8 cellular contexts compared by ENCODE assay signal in the genomic region with DNA sequence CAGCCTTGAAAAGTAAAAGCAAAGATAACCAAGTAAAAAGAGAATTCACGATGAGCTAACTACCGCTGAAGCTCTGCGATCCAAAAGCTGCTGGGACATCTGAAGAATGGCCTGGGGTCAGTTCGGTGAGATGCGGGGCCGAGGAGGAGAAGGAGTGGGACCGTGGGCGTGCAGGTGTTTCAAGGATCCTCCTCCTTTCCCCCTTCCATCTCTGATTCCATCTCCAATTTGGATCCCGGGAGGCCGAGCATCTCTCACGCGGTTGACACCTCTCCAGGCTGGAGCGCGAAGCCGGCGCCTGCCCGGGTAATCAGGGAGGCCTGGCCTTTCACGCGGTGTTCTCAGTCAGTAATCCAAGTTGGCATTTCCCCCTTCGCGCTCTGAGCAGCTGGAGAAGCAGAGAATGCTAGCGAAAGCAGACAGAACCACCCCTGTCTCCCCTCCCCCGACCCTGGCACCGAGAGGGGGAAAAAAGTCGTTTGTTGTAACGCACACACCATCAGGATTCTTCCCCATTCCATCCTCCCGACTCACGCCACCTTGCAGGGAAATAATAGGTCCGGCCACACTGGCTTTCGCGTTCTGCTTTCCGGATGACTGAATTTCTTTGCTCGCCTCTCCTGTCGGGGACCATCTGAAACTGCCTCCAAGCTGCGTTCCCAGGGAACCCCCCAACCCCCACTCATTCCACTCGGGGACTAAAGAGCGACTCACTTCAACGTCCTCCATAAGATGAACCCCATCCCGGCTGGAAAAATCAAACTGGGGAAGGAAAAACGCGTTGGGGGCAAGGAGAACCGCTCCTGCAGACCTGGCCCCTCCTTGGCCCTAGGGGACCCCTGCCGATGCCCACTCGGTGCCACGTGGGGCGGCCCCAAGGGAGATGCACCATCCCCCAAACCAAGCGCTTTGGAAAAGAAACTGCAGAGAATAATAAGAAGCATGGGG. TPM values are rescaled to one million over a fixed set of nuclear protein-coding genes. Genes with fewer than 3 reads are reported as not detected.
DNase-seq lines count a peak whose midpoint lies in the region; ATAC-seq, FAIRE-seq and TF ChIP-seq lines count a peak whose summit lies in the region.

No MANE protein-coding gene starts in this region.

- H3K4me3 ChIP-seq in A549 (peak overlapping the region; percentile 30; the same call in 2 of the 3 replicates), GM12865 (ENCODE audit: low read depth, low read length) (peak overlapping the region; percentile 51), keratinocyte (ENCODE audit: control insufficient read depth in 2 of 3, extremely low read depth in 1 of 3, insufficient read depth in 2 of 3, low read depth in 1 of 3, low read length in 3 of 3) (peak overlapping the region in 1 of 3 experiments; percentile 43), HepG2 (replicated peaks in 1 of 3; ENCODE audit: insufficient read depth in 1 of 3, low read depth in 2 of 3, low read length in 3 of 3) (no peak overlapping the region)

- H3K36me3 Mint-ChIP-seq in activated CD8-positive, alpha-beta T cell treated with anti-CD3 and anti-CD28 coated beads, Interleukin-2, amount 10 ng/mL, durations not matched to agents 7 days and 5 days (ENCODE audit: low read depth): peaks cover 5% of the 10 kb centered on the region

- TF ChIP-seq RAD21 in A549 (conservative IDR thresholded peaks at IDR 0.05 in 1 of 2, IDR thresholded peaks at IDR 0.05 in 1 of 2) (no peak), HepG2 (CRISPR knock-in tag; IDR thresholded peaks at IDR 0.05) (no peak)

- peaks cover 77% of the 10 kb centered on the region for H3K27me3 Mint-ChIP-seq in activated CD8-positive, alpha-beta T cell treated with anti-CD3 and anti-CD28 coated beads, Interleukin-2, amount 10 ng/mL, durations not matched to agents 7 days and 5 days (ENCODE audit: low read depth)

- H3K27me3 ChIP-seq in keratinocyte (ENCODE audit: control insufficient read depth, extremely low read depth, insufficient read depth, low read length): peaks cover 73% of the 10 kb centered on the region
- H3K27me3 ChIP-seq in HepG2 (ENCODE audit: control insufficient read depth in 1 of 2, insufficient read depth in 2 of 2, low read length in 2 of 2): peaks cover 2 to 45% of the 10 kb centered on the region in 2 experiments; a peak in 3 of 5 replicates

- dilution Hi-C loops in keratinocyte (cut with MboI; ENCODE audit: extremely low pct_ligation_motif_present, low sequenced_read_pairs): no loop called here

- no peak overlapping the region for H3K27ac ChIP-seq in A549
- H3K27ac ChIP-seq in keratinocyte (ENCODE audit: control insufficient read depth, insufficient read depth, low read length): no peak overlapping the region
- H3K27ac ChIP-seq in HepG2 (ENCODE audit: extremely low read length, insufficient read depth, low read length): no peak overlapping the region

- peak overlapping the region; percentile 41 for H3K4me3 Mint-ChIP-seq in activated CD8-positive, alpha-beta T cell treated with anti-CD3 and anti-CD28 coated beads, Interleukin-2, amount 10 ng/mL, durations not matched to agents 7 days and 5 days

- in situ Hi-C loops in HepG2 (cut with HindIII; ENCODE audit: extremely low pct_ligation_motif_present, low pct_unique_long_range_greater_than_20kb): no loop called here

- intact Hi-C loops in HepG2 (cut with micrococcal nuclease; ENCODE audit: unreplicated experiment): loop anchor here (10.0 kb wide), 1 partner anchor 105 kb away; no protein-coding TSS in a partner anchor

- H2AFZ ChIP-seq in keratinocyte (ENCODE audit: control insufficient read depth, low read length) (peak overlapping the region; percentile 22), HepG2 (ENCODE audit: low read length) (no peak overlapping the region)

- H3K4me2 ChIP-seq in A549 (peak overlapping the region; percentile 81), keratinocyte (ENCODE audit: control insufficient read depth, extremely low read depth, insufficient read depth, low read depth, low read length) (peak overlapping the region; percentile 58), HepG2 (ENCODE audit: low read depth, low read length) (no peak overlapping the region)

- H3K79me2 ChIP-seq in keratinocyte (ENCODE audit: control insufficient read depth, insufficient read depth, low read length) (no peaks in the 10 kb centered on the region), HepG2 (ENCODE audit: insufficient read depth, low read length) (no peaks in the 10 kb centered on the region)

- TF ChIP-seq EP300 in A549 (IDR thresholded peaks at IDR 0.05): no peak
- no peak for TF ChIP-seq EP300 in HepG2 (IDR thresholded peaks at IDR 0.05; ENCODE audit: low read depth in 2 of 2, low read length in 2 of 2)
- TF ChIP-seq EP300 in HepG2 (CRISPR knock-in tag; IDR thresholded peaks at IDR 0.05; ENCODE audit: borderline replicate concordance): no peak

- H4K20me1 ChIP-seq in keratinocyte (ENCODE audit: control insufficient read depth, extremely low read depth, insufficient read depth, low read length): peaks cover 5% of the 10 kb centered on the region
- H4K20me1 ChIP-seq in HepG2 (ENCODE audit: insufficient read depth, low read length): no peaks in the 10 kb centered on the region

- H3K4me1 ChIP-seq in A549: peaks cover 7% of the 10 kb centered on the region; the same call in 2 of the 3 replicates
- peaks cover 10% of the 10 kb centered on the region for H3K4me1 ChIP-seq in keratinocyte (ENCODE audit: control insufficient read depth, extremely low read depth, insufficient read depth, low read length)
- peaks cover 4% of the 10 kb centered on the region; the same call in 1 of the 2 replicates for H3K4me1 ChIP-seq in HepG2 (ENCODE audit: insufficient read depth, low read length)

- ATAC-seq in A549: peak; percentile 47 to 54; a peak in 3 of 6 replicates
- ATAC-seq in activated CD8-positive, alpha-beta T cell treated with anti-CD3 and anti-CD28 coated beads, Interleukin-2, amount 10 ng/mL, durations not matched to agents 7 days and 5 days: no peak
- ATAC-seq in HepG2: no peak
- no peak for ATAC-seq in HG03571 (IDR thresholded peaks at IDR 0.05; ENCODE audit: unreplicated experiment)
- ATAC-seq in GM18870 (IDR thresholded peaks at IDR 0.05; ENCODE audit: unreplicated experiment): no peak

- no peak overlapping the region for H3K27ac Mint-ChIP-seq in activated CD8-positive, alpha-beta T cell treated with anti-CD3 and anti-CD28 coated beads, Interleukin-2, amount 10 ng/mL, durations not matched to agents 7 days and 5 days

- TF ChIP-seq POLR2A in A549 (IDR thresholded peaks at IDR 0.05; ENCODE audit: low read length) (no peak), HepG2 (IDR thresholded peaks at IDR 0.05; ENCODE audit: insufficient read depth in 1 of 2, low read depth in 2 of 2, low read length in 2 of 2) (no peak)

- H3K9ac ChIP-seq in keratinocyte (ENCODE audit: control insufficient read depth, extremely low read depth, insufficient read depth, low read length) (no peak overlapping the region), HepG2 (ENCODE audit: insufficient read depth, low read depth, low read length) (no peak overlapping the region)

- H3K9me3 Mint-ChIP-seq in activated CD8-positive, alpha-beta T cell treated with anti-CD3 and anti-CD28 coated beads, Interleukin-2, amount 10 ng/mL, durations not matched to agents 7 days and 5 days (ENCODE audit: insufficient read depth): no peaks in the 10 kb centered on the region

- BruUV-seq in HepG2 (replicated peaks; lab: Mats Ljungman, UMichigan): no TSS peak

- H3K4me1 Mint-ChIP-seq in activated CD8-positive, alpha-beta T cell treated with anti-CD3 and anti-CD28 coated beads, Interleukin-2, amount 10 ng/mL, durations not matched to agents 7 days and 5 days (ENCODE audit: low read depth): peaks cover 43% of the 10 kb centered on the region

- POLR2A ChIA-PET in A549 (lab: Yijun Ruan, JAX): no interaction called here
- POLR2A ChIA-PET in activated CD8-positive, alpha-beta T cell treated with anti-CD3 and anti-CD28 coated beads, Interleukin-2, amount 10 ng/mL, durations not matched to agents 7 days and 5 days (lab: Charles Lee): no interaction called here
- POLR2A ChIA-PET in HepG2 (lab: Yijun Ruan, JAX): no interaction called here

- WGBS in A549 (ENCODE audit: missing lambda C conversion rate): 40% methylated on average over 34 of the region's 47 CpGs
- WGBS in HepG2 (ENCODE audit: low lambda C conversion rate): 37% methylated on average over 45 of the region's 47 CpGs

- TF ChIP-seq CTCF in A549 (IDR thresholded peaks at IDR 0.05) (no peak), GM12865 (IDR thresholded peaks at IDR 0.05; ENCODE audit: insufficient read depth, low read depth, low read length, missing control alignments) (no peak), keratinocyte (optimal IDR thresholded peaks at IDR 0.05 in 1 of 3, IDR thresholded peaks at IDR 0.05 in 1 of 3, conservative IDR thresholded peaks at IDR 0.05 in 1 of 3; ENCODE audit: extremely low read depth in 1 of 3, insufficient read depth in 2 of 3, low read length in 3 of 3) (no peak), HepG2 (CRISPR knock-in tag; IDR thresholded peaks at IDR 0.05) (no peak)

- no peak for DNase-seq in A549 (ENCODE audit: low read depth in 1 of 2, low spot score in 1 of 2)
- no peak for DNase-seq in GM12865 (ENCODE audit: low read depth)
- no peak for DNase-seq in activated CD8-positive, alpha-beta T cell treated with anti-CD3 and anti-CD28 coated beads, Interleukin-2, amount 10 ng/mL, durations not matched to agents 7 days and 5 days
- no peak for DNase-seq in keratinocyte (ENCODE audit: low read depth, low spot score)
- DNase-seq in HepG2 (ENCODE audit: low spot score): no peak
- no peak for DNase-seq in NK-92 treated with Interleukin-12 subunit alpha and Interleukin-12 subunit beta, amount 100 ng/mL, for 24 hours (lab: John Stamatoyannopoulos, UW)

- FAIRE-seq in A549 (lab: Jason Lieb, UNC) (no peak), keratinocyte (lab: Jason Lieb, UNC) (peak; percentile 48), HepG2 (lab: Jason Lieb, UNC) (no peak)

- H3K9me3 ChIP-seq in A549: no peaks in the 10 kb centered on the region
- no peaks in the 10 kb centered on the region for H3K9me3 ChIP-seq in keratinocyte (ENCODE audit: control insufficient read depth, low read depth, low read length)
- no peaks in the 10 kb centered on the region for H3K9me3 ChIP-seq in HepG2 (ENCODE audit: low read length)

- H3K9me1 ChIP-seq in keratinocyte (ENCODE audit: control insufficient read depth, extremely low read depth, insufficient read depth, low read length): no peaks in the 10 kb centered on the region

- H3K36me3 ChIP-seq in keratinocyte (ENCODE audit: control insufficient read depth in 2 of 2, extremely low read depth in 1 of 2, insufficient read depth in 2 of 2, low read length in 2 of 2) (no peaks in the 10 kb centered on the region), HepG2 (replicated peaks in 1 of 2; ENCODE audit: control insufficient read depth in 1 of 2, insufficient read depth in 2 of 2, low read length in 2 of 2) (no peaks in the 10 kb centered on the region)

- CTCF ChIA-PET in A549 (lab: Yijun Ruan, JAX) (interaction anchor here (1.5 to 1.7 kb wide), 2 partner anchors 15 to 95 kb away, joined by 3 to 6 read pairs; no protein-coding TSS in a partner anchor), HepG2 (lab: Yijun Ruan, JAX; ENCODE audit: low intra/inter-chr PET ratio, low total read pairs) (no interaction called here)
- CTCF ChIA-PET in activated CD8-positive, alpha-beta T cell treated with anti-CD3 and anti-CD28 coated beads, Interleukin-2, amount 10 ng/mL, durations not matched to agents 7 days and 5 days (lab: Charles Lee): interaction anchor here (0.9 to 1.6 kb wide), 7 partner anchors 10 to 256 kb away, joined by 3 to 7 read pairs (median 5); no protein-coding TSS in a partner anchor

RNA-seq across cellular contexts. Expression of gene NEUROG2, which starts 6.5 kb away (rescaled TPM):
- polyA plus RNA-seq in A549 (2011; rRNA removed): not detected in 2 replicates
- not detected in 2 replicates for polyA plus RNA-seq in A549 (2012; cell fraction: cytosol; rRNA removed)
- polyA plus RNA-seq in A549 (2012; cell fraction: nucleus; rRNA removed): not detected in 2 replicates
- not detected in 3 replicates for polyA plus RNA-seq in A549 (2017; fragmentation: RNase III; extraction: RNeasy Plus Mini Kit Qiagen cat#74134 plus additional on column Dnase treatment)
- polyA minus RNA-seq in A549 (2011; rRNA and poly(A)+ RNA removed): not detected in 2 replicates
- not detected for total RNA-seq in activated CD8-positive, alpha-beta T cell treated with anti-CD3 and anti-CD28 coated beads, Interleukin-2, amount 10 ng/mL, durations not matched to agents 7 days and 5 days
- polyA plus RNA-seq in keratinocyte: not detected in 3 replicates
- polyA plus RNA-seq in keratinocyte (2011; ENCODE audit: low read depth): not detected
- not detected in 2 replicates for polyA plus RNA-seq in keratinocyte (2011; cell fraction: cytosol; rRNA removed)
- not detected in 2 replicates for polyA plus RNA-seq in keratinocyte (2011; cell fraction: nucleus; rRNA removed)
- not detected in 2 replicates for polyA plus RNA-seq in keratinocyte (2012; ENCODE audit: low replicate concordance)
- polyA minus RNA-seq in keratinocyte: not detected in 3 replicates
- not detected for polyA minus RNA-seq in keratinocyte (2011; cell fraction: cytosol; rRNA and poly(A)+ RNA removed)
- not detected in 2 replicates for polyA minus RNA-seq in keratinocyte (2011; cell fraction: nucleus; rRNA and poly(A)+ RNA removed)
- total RNA-seq in HepG2 (2016; rRNA removed; fragmentation: Illumina TruSeq; extraction: Trizol): not detected in 2 replicates
- not detected in 2 replicates for total RNA-seq in HepG2 (2016; cell fraction: cytosol; rRNA removed; fragmentation: Illumina TruSeq; extraction: Trizol; ENCODE audit: low read depth)
- total RNA-seq in HepG2 (2016; cell fraction: insoluble cytoplasmic fraction; rRNA removed; fragmentation: Illumina TruSeq; extraction: Trizol): not detected in 2 replicates
- not detected in 2 replicates for total RNA-seq in HepG2 (2016; cell fraction: membrane; rRNA removed; fragmentation: Illumina TruSeq; extraction: Trizol)
- total RNA-seq in HepG2 (2016; cell fraction: nucleus; rRNA removed; fragmentation: Illumina TruSeq; extraction: Trizol): not detected in 2 replicates
- polyA plus RNA-seq in HepG2 (2011; rRNA removed): not detected in 2 replicates
- polyA plus RNA-seq in HepG2 (2011; cell fraction: cytosol; rRNA removed): not detected in 2 replicates
- polyA plus RNA-seq in HepG2 (2011; cell fraction: nucleus; rRNA removed): not detected in 2 replicates
- not detected in 2 replicates for polyA plus RNA-seq in HepG2 (2012)
- polyA plus RNA-seq in HepG2 (2016; cell fraction: cytosol; fragmentation: Illumina TruSeq; extraction: Trizol; ENCODE audit: low read depth): not detected in 2 replicates
- not detected in 2 replicates for polyA plus RNA-seq in HepG2 (2016; cell fraction: insoluble cytoplasmic fraction; fragmentation: Illumina TruSeq; extraction: Trizol; ENCODE audit: low read depth)
- polyA plus RNA-seq in HepG2 (2016; cell fraction: membrane; fragmentation: Illumina TruSeq; extraction: Trizol; ENCODE audit: low read depth): not detected in 2 replicates
- polyA plus RNA-seq in HepG2 (2016; cell fraction: nucleus; fragmentation: Illumina TruSeq; extraction: Trizol; ENCODE audit: insufficient read depth, low read depth): not detected in 2 replicates
- not detected in 2 replicates for polyA minus RNA-seq in HepG2 (2011; rRNA and poly(A)+ RNA removed; ENCODE audit: low replicate concordance)
- not detected in 2 replicates for polyA minus RNA-seq in HepG2 (2011; cell fraction: cytosol; rRNA and poly(A)+ RNA removed)
- polyA minus RNA-seq in HepG2 (2011; cell fraction: nucleus; rRNA and poly(A)+ RNA removed): not detected in 2 replicates

Comparison
In these comparisons a context has a peak if more than half of its experiments do, and no peak if none do; other contexts are left out.
1. ATAC-seq: peak in A549 (2 of 2); none in activated CD8-positive, alpha-beta T cell treated with anti-CD3 and anti-CD28 coated beads, Interleukin-2, amount 10 ng/mL, durations not matched to agents 7 days and 5 days (single experiment), HepG2 (single experiment), HG03571 (single experiment) and GM18870 (single experiment).
2. H3K4me3 ChIP-seq: peak in A549 (single experiment) and GM12865 (single experiment); none in HepG2 (0 of 3).